ENCODE assay signal across 25 cellular contexts in the genomic region with DNA sequence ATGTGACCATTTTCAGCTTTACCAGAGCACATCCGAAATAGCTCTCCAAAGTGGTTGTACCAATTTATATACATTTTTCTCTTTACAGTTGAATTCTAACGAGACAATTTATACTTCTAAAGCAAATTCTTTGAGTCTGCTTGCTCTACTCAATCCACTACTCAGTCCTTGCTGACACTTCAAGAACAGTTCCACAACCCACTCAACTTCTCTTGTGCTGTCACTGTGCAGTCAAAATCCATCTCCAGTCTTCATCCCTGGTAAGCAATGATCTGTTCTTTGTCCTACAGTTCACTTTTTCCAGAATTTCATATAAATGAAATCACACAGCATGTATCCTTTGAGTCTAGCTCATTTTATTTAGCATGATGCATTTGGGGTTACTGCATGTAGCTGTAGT.
"Had no signal": no experiment of that assay in that cellular context is flagged by ENCODE, and none has a peak within 500 bp of the region (broad histone marks: within the 10 kb centered on the region; RNA-seq: fewer than 3 reads in every experiment).

No MANE protein-coding gene starts in this region.

- H3K4me1 Mint-ChIP-seq: central memory CD8-positive, alpha-beta T cell had no signal

- H3K9me3 Mint-ChIP-seq: activated CD8-positive, alpha-beta T cell treated with anti-CD3 and anti-CD28 coated beads for 36 hours; activated T-helper 1 cell treated with anti-CD3 and anti-CD28 coated beads, Interleukin-12 subunit alpha, Interleukin-12 subunit beta, Interleukin-2, Interleukin-4 antibody, amounts not matched to agents 30 ng/mL and 10 ng/mL and 1 ng/mL, durations not matched to agents 14 hours and 24 hours and 36 hours; central memory CD8-positive, alpha-beta T cell; dendritic cell treated with granulocyte-macrophage colony-stimulating factor and Interleukin-4, amounts not matched to agents 40 ng/mL and 50 ng/mL, for 4 days; effector memory CD8-positive, alpha-beta T cell; T-helper 2 cell treated with Interferon-gamma antibody and Interleukin-4, amounts not matched to agents 5 μg/mL and 100 μg/mL, for 36 hours had no signal

- H3K27me3 ChIP-seq: brain microvascular endothelial cell, dorsolateral prefrontal cortex, esophagus muscularis mucosa, gastroesophageal sphincter had no signal

- H3K4me1 ChIP-seq: esophagus muscularis mucosa, gastroesophageal sphincter had no signal

- H3K36me3 ChIP-seq: esophagus muscularis mucosa, gastroesophageal sphincter had no signal

- H3K27ac ChIP-seq: brain microvascular endothelial cell, coronary artery, esophagus muscularis mucosa, gastroesophageal sphincter had no signal

- H3K9me3 ChIP-seq: esophagus muscularis mucosa, gastroesophageal sphincter had no signal

- H3K4me3 ChIP-seq: coronary artery, dorsolateral prefrontal cortex, esophagus muscularis mucosa, gastroesophageal sphincter had no signal

- H3K27me3 Mint-ChIP-seq: activated CD8-positive, alpha-beta T cell treated with anti-CD3 and anti-CD28 coated beads for 36 hours; activated naive CD8-positive, alpha-beta T cell; central memory CD8-positive, alpha-beta T cell; dendritic cell treated with granulocyte-macrophage colony-stimulating factor and Interleukin-4, amounts not matched to agents 40 ng/mL and 50 ng/mL, for 4 days; effector memory CD8-positive, alpha-beta T cell; T-helper 17 cell had no signal

- H3K4me3 Mint-ChIP-seq: activated CD8-positive, alpha-beta T cell treated with anti-CD3 and anti-CD28 coated beads for 36 hours; activated naive CD8-positive, alpha-beta T cell; activated T-helper 1 cell treated with anti-CD3 and anti-CD28 coated beads, Interleukin-12 subunit alpha, Interleukin-12 subunit beta, Interleukin-2, Interleukin-4 antibody, amounts not matched to agents 30 ng/mL and 10 ng/mL and 1 ng/mL, durations not matched to agents 14 hours and 24 hours and 36 hours; central memory CD8-positive, alpha-beta T cell; dendritic cell treated with granulocyte-macrophage colony-stimulating factor and Interleukin-4, amounts not matched to agents 40 ng/mL and 50 ng/mL, for 4 days; effector memory CD8-positive, alpha-beta T cell; T-helper 17 cell; T-helper 2 cell treated with Interferon-gamma antibody and Interleukin-4, amounts not matched to agents 5 μg/mL and 100 μg/mL, for 36 hours had no signal

- ATAC-seq: effector memory CD8-positive, alpha-beta T cell; gastroesophageal sphincter had no signal

- H3K27ac Mint-ChIP-seq: dendritic cell treated with granulocyte-macrophage colony-stimulating factor and Interleukin-4, amounts not matched to agents 40 ng/mL and 50 ng/mL, for 4 days; T-helper 17 cell had no signal

- FAIRE-seq: astrocyte, bronchial epithelial cell had no signal

- DNase-seq: activated CD4-positive, alpha-beta T cell treated with anti-CD3 and anti-CD28 coated beads for 4 hours; activated CD4-positive, alpha-beta T cell treated with anti-CD3 and anti-CD28 coated beads, Interleukin-2, amount 50 U/mL, for 1 hour; activated CD4-positive, CD25-positive, alpha-beta regulatory T cell; activated CD4-positive, CD25-positive, alpha-beta regulatory T cell treated with anti-CD3 and anti-CD28 coated beads, Interleukin-2, amount 50 U/mL, for 72 hours; activated CD8-positive, alpha-beta memory T cell treated with anti-CD3 and anti-CD28 coated beads for 24 hours; activated gamma-delta T cell; activated naive CD4-positive, alpha-beta T cell; amniotic stem cell; brain microvascular endothelial cell; dorsolateral prefrontal cortex; effector memory CD8-positive, alpha-beta T cell; erythroblast; foreskin melanocyte; T-helper 17 cell had no signal
